ENCODE assay signal across 9 cellular contexts in genomic region chr4:112514079-112514448, GRCh38. TPM values are rescaled to one million over a fixed set of nuclear protein-coding genes. Genes with fewer than 3 reads are reported as not detected.
DNase-seq lines count a peak whose midpoint lies in the region; ATAC-seq and TF ChIP-seq lines count a peak whose summit lies in the region.
"Had no signal": no experiment of that assay in that cellular context is flagged by ENCODE, and none has a peak within 500 bp of the region (broad histone marks: within the 10 kb centered on the region; RNA-seq: fewer than 3 reads in every experiment).

No MANE protein-coding gene starts in this region.

- H3K4me1 Mint-ChIP-seq in HFFc6 (ENCODE audit: low read depth) (peaks cover 47% of the 10 kb centered on the region), nephron (peaks cover 61% of the 10 kb centered on the region)
- H3K4me1 Mint-ChIP-seq in activated CD4-positive, alpha-beta memory T cell treated with anti-CD3 and anti-CD28 coated beads, Interleukin-2, amount 10 ng/mL, durations not matched to agents 7 days and 5 days: peaks cover 68% of the 10 kb centered on the region

- H3K27ac Mint-ChIP-seq in HFFc6: no peak overlapping the region
- H3K27ac Mint-ChIP-seq in activated CD4-positive, alpha-beta memory T cell treated with anti-CD3 and anti-CD28 coated beads, Interleukin-2, amount 10 ng/mL, durations not matched to agents 7 days and 5 days: no peak overlapping the region
- H3K27ac Mint-ChIP-seq in nephron: no peak overlapping the region

- ATAC-seq in HG03439 (IDR thresholded peaks at IDR 0.05; ENCODE audit: unreplicated experiment) (no peak), esophagus mucosa (no peak)
- ATAC-seq: Right ventricle myocardium inferior had no signal

- H3K4me3 Mint-ChIP-seq in HFFc6 (peak overlapping the region; percentile 48; the same call in 1 of the 2 replicates), nephron (peak overlapping the region; percentile 69 to 79 (median 71))
- peak overlapping the region; percentile 85 for H3K4me3 Mint-ChIP-seq in activated CD4-positive, alpha-beta memory T cell treated with anti-CD3 and anti-CD28 coated beads, Interleukin-2, amount 10 ng/mL, durations not matched to agents 7 days and 5 days

- DNase-seq in NCI-H2171 treated with DMSO at 0.1 percent for 48 hours (lab: John Stamatoyannopoulos, UW): peak; percentile 57
- no peak for DNase-seq in NCI-H2171 (lab: John Stamatoyannopoulos, UW)
- DNase-seq in HFFc6: no peak
- no peak for DNase-seq in activated CD4-positive, alpha-beta memory T cell treated with anti-CD3 and anti-CD28 coated beads, Interleukin-2, amount 10 ng/mL, durations not matched to agents 7 days and 5 days
- no peak for DNase-seq in kidney glomerular epithelial cell (lab: John Stamatoyannopoulos, UW)

- H3K9me3 Mint-ChIP-seq in HFFc6 (no peaks in the 10 kb centered on the region), nephron (peaks cover 2% of the 10 kb centered on the region)
- H3K9me3 Mint-ChIP-seq in activated CD4-positive, alpha-beta memory T cell treated with anti-CD3 and anti-CD28 coated beads, Interleukin-2, amount 10 ng/mL, durations not matched to agents 7 days and 5 days: no peaks in the 10 kb centered on the region

- H3K36me3 Mint-ChIP-seq in HFFc6 (ENCODE audit: low read depth) (0 out of 2 replicates have a peak, but pooled peaks cover 9% of the 10 kb centered on the region), nephron (ENCODE audit: low read depth) (no peaks in the 10 kb centered on the region)
- H3K36me3 Mint-ChIP-seq in activated CD4-positive, alpha-beta memory T cell treated with anti-CD3 and anti-CD28 coated beads, Interleukin-2, amount 10 ng/mL, durations not matched to agents 7 days and 5 days (ENCODE audit: low read depth): peaks cover 7% of the 10 kb centered on the region

- peaks cover 72% of the 10 kb centered on the region for H3K27me3 Mint-ChIP-seq in HFFc6 (ENCODE audit: insufficient read depth)
- H3K27me3 Mint-ChIP-seq in activated CD4-positive, alpha-beta memory T cell treated with anti-CD3 and anti-CD28 coated beads, Interleukin-2, amount 10 ng/mL, durations not matched to agents 7 days and 5 days: peaks cover 89% of the 10 kb centered on the region
- H3K27me3 Mint-ChIP-seq in nephron (ENCODE audit: low read depth): peaks cover 100% of the 10 kb centered on the region

- POLR2A ChIA-PET in activated CD4-positive, alpha-beta memory T cell treated with anti-CD3 and anti-CD28 coated beads, Interleukin-2, amount 10 ng/mL, durations not matched to agents 7 days and 5 days (lab: Charles Lee): no interaction called here

- CTCF ChIA-PET in activated CD4-positive, alpha-beta memory T cell treated with anti-CD3 and anti-CD28 coated beads, Interleukin-2, amount 10 ng/mL, durations not matched to agents 7 days and 5 days (lab: Charles Lee): no interaction called here

- TF ChIP-seq CTCF in HFFc6 (IDR thresholded peaks at IDR 0.05) (no peak), nephron (IDR thresholded peaks at IDR 0.05; ENCODE audit: unreplicated experiment in 3 of 3) (no peak)

RNA-seq across cellular contexts. Expression of gene NEUROG2, which starts 1.9 kb away (rescaled TPM):
- total RNA-seq in HFFc6 (2021; fragmentation: NEBNext Ultra II Directional; extraction: Animal tissue kit (Norgen Biotek cat#: 25700)): not detected
- total RNA-seq in activated CD4-positive, alpha-beta memory T cell treated with anti-CD3 and anti-CD28 coated beads, Interleukin-2, amount 10 ng/mL, durations not matched to agents 7 days and 5 days: not detected
- not detected for total RNA-seq in esophagus mucosa
- total RNA-seq: Right ventricle myocardium inferior had no signal
